ENCODE assay signal across 2 cellular contexts in the genomic region with DNA sequence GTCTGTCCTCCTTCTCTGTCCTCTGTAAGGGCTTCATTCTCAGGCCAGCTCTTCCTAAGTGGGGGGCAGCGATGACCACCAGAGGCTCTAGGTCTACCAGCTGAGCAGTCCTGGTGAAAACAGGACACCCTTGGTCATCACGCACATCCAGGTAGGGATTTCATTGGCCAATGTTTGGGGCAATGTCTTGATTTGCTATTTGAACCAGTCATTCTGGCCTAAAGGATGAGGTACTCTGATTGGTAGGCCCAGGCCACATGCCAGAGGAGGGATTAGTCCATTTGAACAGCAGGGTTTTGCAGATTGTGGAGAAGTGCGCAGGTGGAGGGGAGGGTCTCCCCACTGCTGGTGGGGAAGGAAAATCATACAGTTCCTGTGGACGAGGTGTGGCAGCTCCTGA.
TF ChIP-seq lines count a peak whose summit lies in the region.

No MANE protein-coding gene starts in this region.

TF ChIP-seq in HepG2, 621 proteins besides CTCF, POLR2A, EP300 and RAD21:
- TF ChIP-seq MED13 (CRISPR knock-in tag; IDR thresholded peaks at IDR 0.05) (no peak), GTF3A (CRISPR knock-in tag; conservative IDR thresholded peaks at IDR 0.05) (no peak), ZNF510 (CRISPR knock-in tag; IDR thresholded peaks at IDR 0.05; ENCODE audit: low read depth) (no peak)

TF ChIP-seq in Ishikawa, 13 proteins besides CTCF, POLR2A, EP300 and RAD21:
- TF ChIP-seq, protein P1, sequence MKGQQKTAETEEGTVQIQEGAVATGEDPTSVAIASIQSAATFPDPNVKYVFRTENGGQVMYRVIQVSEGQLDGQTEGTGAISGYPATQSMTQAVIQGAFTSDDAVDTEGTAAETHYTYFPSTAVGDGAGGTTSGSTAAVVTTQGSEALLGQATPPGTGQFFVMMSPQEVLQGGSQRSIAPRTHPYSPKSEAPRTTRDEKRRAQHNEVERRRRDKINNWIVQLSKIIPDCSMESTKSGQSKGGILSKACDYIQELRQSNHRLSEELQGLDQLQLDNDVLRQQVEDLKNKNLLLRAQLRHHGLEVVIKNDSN (IDR thresholded peaks at IDR 0.05), result peak; percentile 57; the same call in 1 of the 2 replicates
- TF ChIP-seq CREB1 (IDR thresholded peaks at IDR 0.05; ENCODE audit: low read depth) (no peak), TAF1 (IDR thresholded peaks at IDR 0.05; ENCODE audit: low read depth) (no peak)
